ENCODE assay signal across 22 cellular contexts in genomic region chr19:17105548-17105947, GRCh38. TPM values are rescaled to one million over a fixed set of nuclear protein-coding genes. Genes with fewer than 3 reads are reported as not detected.
A peak's percentile ranks its signal among the peaks of the same experiment; 100 is the strongest.
DNase-seq lines count a peak whose midpoint lies in the region; ATAC-seq, FAIRE-seq and TF ChIP-seq lines count a peak whose summit lies in the region.
"Had no signal": no experiment of that assay in that cellular context is flagged by ENCODE, and none has a peak within 500 bp of the region (broad histone marks: within the 10 kb centered on the region; RNA-seq: fewer than 3 reads in every experiment).

No MANE protein-coding gene starts in this region.

- peak overlapping the region; percentile 94 to 96 (median 95) for H3K27ac Mint-ChIP-seq in IgD-negative memory B cell
- peak overlapping the region; percentile 87 for H3K27ac Mint-ChIP-seq in dendritic cell treated with granulocyte-macrophage colony-stimulating factor and Interleukin-4, amounts not matched to agents 40 ng/mL and 50 ng/mL, for 4 days
- no peak overlapping the region for H3K27ac Mint-ChIP-seq in activated T-helper 17 cell treated with anti-CD3 and anti-CD28 coated beads, Interleukin-2, amount 50 U/mL, for 72 hours
- H3K27ac Mint-ChIP-seq: activated CD4-positive, alpha-beta T cell treated with anti-CD3 and anti-CD28 coated beads for 36 hours had no signal

- H3K36me3 Mint-ChIP-seq in IgD-negative memory B cell, result peaks cover 20% of the 10 kb centered on the region
- peaks cover 92% of the 10 kb centered on the region for H3K36me3 Mint-ChIP-seq in dendritic cell treated with granulocyte-macrophage colony-stimulating factor and Interleukin-4, amounts not matched to agents 40 ng/mL and 50 ng/mL, for 4 days (ENCODE audit: low read depth)
- peaks cover 88% of the 10 kb centered on the region for H3K36me3 Mint-ChIP-seq in activated T-helper 17 cell treated with anti-CD3 and anti-CD28 coated beads, Interleukin-2, amount 50 U/mL, for 72 hours (ENCODE audit: low read depth)

- H3K4me3 ChIP-seq in tibial artery, result no peak overlapping the region
- H3K4me3 ChIP-seq: esophagus squamous epithelium, upper lobe of left lung had no signal

- H3K27me3 Mint-ChIP-seq in IgD-negative memory B cell, result no peaks in the 10 kb centered on the region
- no peaks in the 10 kb centered on the region for H3K27me3 Mint-ChIP-seq in dendritic cell treated with granulocyte-macrophage colony-stimulating factor and Interleukin-4, amounts not matched to agents 40 ng/mL and 50 ng/mL, for 4 days
- no peaks in the 10 kb centered on the region for H3K27me3 Mint-ChIP-seq in activated T-helper 17 cell treated with anti-CD3 and anti-CD28 coated beads, Interleukin-2, amount 50 U/mL, for 72 hours
- H3K27me3 Mint-ChIP-seq: activated CD4-positive, alpha-beta T cell treated with anti-CD3 and anti-CD28 coated beads for 36 hours; activated naive CD8-positive, alpha-beta T cell; naive thymus-derived CD4-positive, alpha-beta T cell had no signal

- TF ChIP-seq CTCF in tibial artery (IDR thresholded peaks at IDR 0.05), result no peak

- ATAC-seq in HG03439 (IDR thresholded peaks at IDR 0.05; ENCODE audit: unreplicated experiment), result no peak
- ATAC-seq in activated T-helper 17 cell treated with anti-CD3 and anti-CD28 coated beads, Interleukin-2, amount 50 U/mL, for 72 hours (replicated peaks), result no peak
- ATAC-seq: activated CD4-positive, alpha-beta T cell treated with anti-CD3 and anti-CD28 coated beads for 36 hours; naive thymus-derived CD4-positive, alpha-beta T cell; right cardiac atrium; Right ventricle myocardium inferior had no signal

- no peak for TF ChIP-seq POLR2A in GM12892 (IDR thresholded peaks at IDR 0.05; ENCODE audit: low read depth, low read length)

- intact Hi-C loops in dendritic cell treated with granulocyte-macrophage colony-stimulating factor and Interleukin-4, amounts not matched to agents 40 ng/mL and 50 ng/mL, for 4 days (cut with micrococcal nuclease), result no loop called here
- intact Hi-C loops in tibial artery (cut with DNase I; ENCODE audit: low total_unique reads), result no loop called here

- no peaks in the 10 kb centered on the region for H3K9me3 Mint-ChIP-seq in IgD-negative memory B cell
- H3K9me3 Mint-ChIP-seq in dendritic cell treated with granulocyte-macrophage colony-stimulating factor and Interleukin-4, amounts not matched to agents 40 ng/mL and 50 ng/mL, for 4 days, result peaks cover 16% of the 10 kb centered on the region
- no peaks in the 10 kb centered on the region for H3K9me3 Mint-ChIP-seq in activated T-helper 17 cell treated with anti-CD3 and anti-CD28 coated beads, Interleukin-2, amount 50 U/mL, for 72 hours
- H3K9me3 Mint-ChIP-seq: activated T-helper 1 cell treated with anti-CD3 and anti-CD28 coated beads, Interleukin-12 subunit alpha, Interleukin-12 subunit beta, Interleukin-2, Interleukin-4 antibody, amounts not matched to agents 30 ng/mL and 10 ng/mL and 1 ng/mL, durations not matched to agents 14 hours and 24 hours and 36 hours had no signal

- peaks cover 22 to 54% (median 45%) of the 10 kb centered on the region in 3 donors for H3K36me3 ChIP-seq in tibial artery

- peak overlapping the region; percentile 39 to 88 for H3K27ac ChIP-seq in tibial artery

- FAIRE-seq in GM12892 (lab: Jason Lieb, UNC), result peak; percentile 88

- H3K4me3 Mint-ChIP-seq in IgD-negative memory B cell, result peak overlapping the region; percentile 54 to 91 (median 75)
- H3K4me3 Mint-ChIP-seq in dendritic cell treated with granulocyte-macrophage colony-stimulating factor and Interleukin-4, amounts not matched to agents 40 ng/mL and 50 ng/mL, for 4 days, result peak overlapping the region; percentile 17
- H3K4me3 Mint-ChIP-seq in activated T-helper 17 cell treated with anti-CD3 and anti-CD28 coated beads, Interleukin-2, amount 50 U/mL, for 72 hours, result no peak overlapping the region
- H3K4me3 Mint-ChIP-seq: activated CD4-positive, alpha-beta T cell treated with anti-CD3 and anti-CD28 coated beads for 36 hours; activated naive CD8-positive, alpha-beta T cell; activated T-helper 1 cell treated with anti-CD3 and anti-CD28 coated beads, Interleukin-12 subunit alpha, Interleukin-12 subunit beta, Interleukin-2, Interleukin-4 antibody, amounts not matched to agents 30 ng/mL and 10 ng/mL and 1 ng/mL, durations not matched to agents 14 hours and 24 hours and 36 hours; naive thymus-derived CD4-positive, alpha-beta T cell had no signal

- H3K9me3 ChIP-seq in tibial artery, result no peaks in the 10 kb centered on the region
- H3K9me3 ChIP-seq: Caco-2, upper lobe of left lung had no signal

- no peaks in the 10 kb centered on the region for H3K27me3 ChIP-seq in tibial artery
- H3K27me3 ChIP-seq: esophagus squamous epithelium, upper lobe of left lung had no signal

- DNase-seq in GM12892 (ENCODE audit: insufficient read length), result no peak
- no peak for DNase-seq in tibial artery
- DNase-seq in NCI-H2107 treated with DMSO at 0.1 percent for 48 hours (lab: John Stamatoyannopoulos, UW; ENCODE audit: unreplicated experiment), result no peak
- DNase-seq: activated CD4-positive, alpha-beta T cell treated with anti-CD3 and anti-CD28 coated beads for 36 hours; Caco-2; DND-41; esophagus squamous epithelium; H7; Kasumi-1; naive thymus-derived CD4-positive, alpha-beta T cell; NCI-H1417; NCI-H2107; NCI-H510A treated with DMSO at 0.1 percent for 48 hours; right cardiac atrium; upper lobe of left lung had no signal

- H3K4me1 ChIP-seq in tibial artery, result peaks cover 0 to 51% (median 30%) of the 10 kb centered on the region in 4 donors
- H3K4me1 ChIP-seq: Caco-2 had no signal

- peaks cover 66 to 69% (median 67%) of the 10 kb centered on the region in 3 donors for H3K4me1 Mint-ChIP-seq in IgD-negative memory B cell
- peaks cover 87% of the 10 kb centered on the region for H3K4me1 Mint-ChIP-seq in dendritic cell treated with granulocyte-macrophage colony-stimulating factor and Interleukin-4, amounts not matched to agents 40 ng/mL and 50 ng/mL, for 4 days (ENCODE audit: low read depth)
- peaks cover 19% of the 10 kb centered on the region for H3K4me1 Mint-ChIP-seq in activated T-helper 17 cell treated with anti-CD3 and anti-CD28 coated beads, Interleukin-2, amount 50 U/mL, for 72 hours

RNA-seq across cellular contexts. Expression of gene MYO9B, which starts 30.0 kb away (rescaled TPM):
- 126 TPM for polyA plus RNA-seq in GM12892 (2012; ENCODE audit: missing spikeins)
- 26.9 TPM for polyA plus RNA-seq in IgD-negative memory B cell
- total RNA-seq in activated T-helper 17 cell treated with anti-CD3 and anti-CD28 coated beads, Interleukin-2, amount 50 U/mL, for 72 hours, result 100 to 1,000 TPM; 149 to 152 TPM

RNA-seq across cellular contexts. Expression of gene HAUS8, which starts 30.3 kb away (rescaled TPM):
- polyA plus RNA-seq in GM12892 (2012; ENCODE audit: missing spikeins), result 16.3 TPM
- polyA plus RNA-seq in IgD-negative memory B cell, result 11.4 TPM
- total RNA-seq in activated T-helper 17 cell treated with anti-CD3 and anti-CD28 coated beads, Interleukin-2, amount 50 U/mL, for 72 hours, result 10 to 100 TPM; 26.0 to 35.2 TPM
